25 cellular contexts compared by ENCODE assay signal in the genomic region with DNA sequence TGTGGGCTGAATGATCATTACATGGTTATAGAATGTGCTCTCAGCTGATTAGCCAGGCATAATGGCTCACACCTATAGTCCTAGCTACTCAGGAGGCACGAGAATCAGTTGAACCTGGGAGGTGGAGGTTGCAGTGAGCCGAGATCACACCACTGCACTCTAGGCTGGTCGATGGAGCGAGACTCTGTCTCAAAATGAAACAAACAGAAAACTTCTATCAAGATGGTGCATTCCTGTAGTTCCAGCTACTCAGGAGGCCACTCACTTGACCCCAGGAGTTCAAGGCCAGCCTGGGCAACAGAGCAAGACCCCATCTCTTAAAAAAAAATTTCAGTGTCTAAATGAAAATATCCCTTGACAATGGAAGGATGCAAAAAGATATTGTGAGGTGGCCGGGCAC. TPM values are rescaled to one million over a fixed set of nuclear protein-coding genes. Genes with fewer than 3 reads are reported as not detected.
"Had no signal": no experiment of that assay in that cellular context is flagged by ENCODE, and none has a peak within 500 bp of the region (broad histone marks: within the 10 kb centered on the region; RNA-seq: fewer than 3 reads in every experiment).

No MANE protein-coding gene starts in this region.

- H3K4me1 ChIP-seq: colonic mucosa, esophagus muscularis mucosa had no signal

- H3K4me3 Mint-ChIP-seq: activated CD4-positive, alpha-beta T cell treated with anti-CD3 and anti-CD28 coated beads, Interleukin-2, amount 10 ng/mL, durations not matched to agents 7 days and 5 days; activated CD8-positive, alpha-beta memory T cell treated with anti-CD3 and anti-CD28 coated beads, Interleukin-2, amount 10 ng/mL, durations not matched to agents 7 days and 5 days; activated CD8-positive, alpha-beta T cell treated with anti-CD3 and anti-CD28 coated beads for 36 hours; activated naive CD8-positive, alpha-beta T cell treated with anti-CD3 and anti-CD28 coated beads, Interleukin-2, amount 10 ng/mL, durations not matched to agents 7 days and 5 days; effector memory CD8-positive, alpha-beta T cell; nephron progenitor cell; stimulated activated effector memory CD8-positive, alpha-beta T cell treated with anti-CD3 and anti-CD28 coated beads, Interleukin-12 subunit alpha, Interleukin-12 subunit beta, amount 100 ng/mL, for 72 hours; T-helper 2 cell treated with Interferon-gamma antibody and Interleukin-4, amounts not matched to agents 5 μg/mL and 100 μg/mL, for 36 hours had no signal

- DNase-seq: activated CD4-positive, alpha-beta T cell treated with anti-CD3 and anti-CD28 coated beads, Interleukin-2, amount 10 ng/mL, durations not matched to agents 7 days and 5 days; activated CD4-positive, CD25-positive, alpha-beta regulatory T cell treated with anti-CD3 and anti-CD28 coated beads, Interleukin-2, amount 50 U/mL, for 72 hours; activated CD8-positive, alpha-beta memory T cell treated with anti-CD3 and anti-CD28 coated beads, Interleukin-2, amount 10 ng/mL, durations not matched to agents 7 days and 5 days; activated CD8-positive, alpha-beta T cell treated with anti-CD3 and anti-CD28 coated beads for 36 hours; activated naive CD4-positive, alpha-beta T cell; activated naive CD8-positive, alpha-beta T cell treated with anti-CD3 and anti-CD28 coated beads, Interleukin-2, amount 10 ng/mL, durations not matched to agents 7 days and 5 days; activated T-cell treated with anti-CD3 and anti-CD28 coated beads for 4 hours; amygdala; colonic mucosa; dorsolateral prefrontal cortex; effector memory CD8-positive, alpha-beta T cell; hippocampal formation; left colon; mesendoderm; mucosa of descending colon; nephron progenitor cell; nucleus accumbens; small intestine; stimulated activated CD4-positive, alpha-beta T cell treated with anti-CD3 and anti-CD28 coated beads, Interleukin-2, amount 100 ng/mL, for 24 hours had no signal

- H3K27ac ChIP-seq: colonic mucosa, dorsolateral prefrontal cortex, esophagus muscularis mucosa, VCaP had no signal

- H3K9me3 ChIP-seq: colonic mucosa, esophagus muscularis mucosa, mucosa of descending colon had no signal

- H3K9me3 Mint-ChIP-seq: activated CD4-positive, alpha-beta T cell treated with anti-CD3 and anti-CD28 coated beads, Interleukin-2, amount 10 ng/mL, durations not matched to agents 7 days and 5 days; activated CD8-positive, alpha-beta T cell treated with anti-CD3 and anti-CD28 coated beads for 36 hours; activated naive CD8-positive, alpha-beta T cell treated with anti-CD3 and anti-CD28 coated beads, Interleukin-2, amount 10 ng/mL, durations not matched to agents 7 days and 5 days; activated T-helper 2 cell treated with anti-CD3 and anti-CD28 coated beads, Interferon-gamma antibody, Interleukin-2, Interleukin-4, amounts not matched to agents 10 μg/mL and 5 μg/mL and 100 μg/mL, durations not matched to agents 14 hours and 24 hours and 36 hours; effector memory CD8-positive, alpha-beta T cell; nephron progenitor cell; stimulated activated effector memory CD8-positive, alpha-beta T cell treated with anti-CD3 and anti-CD28 coated beads, Interleukin-12 subunit alpha, Interleukin-12 subunit beta, amount 100 ng/mL, for 72 hours; T-helper 2 cell treated with Interferon-gamma antibody and Interleukin-4, amounts not matched to agents 5 μg/mL and 100 μg/mL, for 36 hours had no signal

- H3K4me1 Mint-ChIP-seq: activated CD4-positive, alpha-beta T cell treated with anti-CD3 and anti-CD28 coated beads, Interleukin-2, amount 10 ng/mL, durations not matched to agents 7 days and 5 days; activated naive CD8-positive, alpha-beta T cell treated with anti-CD3 and anti-CD28 coated beads, Interleukin-2, amount 10 ng/mL, durations not matched to agents 7 days and 5 days; nephron progenitor cell had no signal

- ATAC-seq: activated CD8-positive, alpha-beta memory T cell treated with anti-CD3 and anti-CD28 coated beads, Interleukin-2, amount 10 ng/mL, durations not matched to agents 7 days and 5 days; activated CD8-positive, alpha-beta T cell treated with anti-CD3 and anti-CD28 coated beads for 36 hours; effector memory CD8-positive, alpha-beta T cell; left colon; mucosa of descending colon; sciatic nerve; stimulated activated effector memory CD8-positive, alpha-beta T cell treated with anti-CD3 and anti-CD28 coated beads, Interleukin-12 subunit alpha, Interleukin-12 subunit beta, amount 100 ng/mL, for 72 hours had no signal

- H3K4me3 ChIP-seq: colonic mucosa, dorsolateral prefrontal cortex, esophagus muscularis mucosa, mucosa of descending colon had no signal

- H3K27me3 Mint-ChIP-seq: activated CD4-positive, alpha-beta T cell treated with anti-CD3 and anti-CD28 coated beads, Interleukin-2, amount 10 ng/mL, durations not matched to agents 7 days and 5 days; activated CD8-positive, alpha-beta memory T cell treated with anti-CD3 and anti-CD28 coated beads, Interleukin-2, amount 10 ng/mL, durations not matched to agents 7 days and 5 days; activated CD8-positive, alpha-beta T cell treated with anti-CD3 and anti-CD28 coated beads for 36 hours; activated naive CD8-positive, alpha-beta T cell treated with anti-CD3 and anti-CD28 coated beads, Interleukin-2, amount 10 ng/mL, durations not matched to agents 7 days and 5 days; effector memory CD8-positive, alpha-beta T cell had no signal

- H3K27ac Mint-ChIP-seq: activated CD4-positive, alpha-beta T cell treated with anti-CD3 and anti-CD28 coated beads, Interleukin-2, amount 10 ng/mL, durations not matched to agents 7 days and 5 days; activated CD8-positive, alpha-beta memory T cell treated with anti-CD3 and anti-CD28 coated beads, Interleukin-2, amount 10 ng/mL, durations not matched to agents 7 days and 5 days; activated naive CD8-positive, alpha-beta T cell treated with anti-CD3 and anti-CD28 coated beads, Interleukin-2, amount 10 ng/mL, durations not matched to agents 7 days and 5 days; activated T-helper 2 cell treated with anti-CD3 and anti-CD28 coated beads, Interferon-gamma antibody, Interleukin-2, Interleukin-4, amounts not matched to agents 10 μg/mL and 5 μg/mL and 100 μg/mL, durations not matched to agents 14 hours and 24 hours and 36 hours; nephron progenitor cell; stimulated activated effector memory CD8-positive, alpha-beta T cell treated with anti-CD3 and anti-CD28 coated beads, Interleukin-12 subunit alpha, Interleukin-12 subunit beta, amount 100 ng/mL, for 72 hours; T-helper 2 cell treated with Interferon-gamma antibody and Interleukin-4, amounts not matched to agents 5 μg/mL and 100 μg/mL, for 36 hours had no signal

- H3K27me3 ChIP-seq: colonic mucosa, dorsolateral prefrontal cortex, esophagus muscularis mucosa had no signal

RNA-seq across cellular contexts. Expression of a gene that starts 19.8 kb away (rescaled TPM):
- total RNA-seq: activated CD4-positive, alpha-beta T cell treated with anti-CD3 and anti-CD28 coated beads, Interleukin-2, amount 10 ng/mL, durations not matched to agents 7 days and 5 days; activated CD8-positive, alpha-beta memory T cell treated with anti-CD3 and anti-CD28 coated beads, Interleukin-2, amount 10 ng/mL, durations not matched to agents 7 days and 5 days; activated CD8-positive, alpha-beta T cell treated with anti-CD3 and anti-CD28 coated beads for 36 hours; activated naive CD8-positive, alpha-beta T cell treated with anti-CD3 and anti-CD28 coated beads, Interleukin-2, amount 10 ng/mL, durations not matched to agents 7 days and 5 days; activated T-helper 2 cell treated with anti-CD3 and anti-CD28 coated beads, Interferon-gamma antibody, Interleukin-2, Interleukin-4, amounts not matched to agents 10 μg/mL and 5 μg/mL and 100 μg/mL, durations not matched to agents 14 hours and 24 hours and 36 hours had no signal
